1 cellular context compared by ENCODE assay signal in the genomic region with DNA sequence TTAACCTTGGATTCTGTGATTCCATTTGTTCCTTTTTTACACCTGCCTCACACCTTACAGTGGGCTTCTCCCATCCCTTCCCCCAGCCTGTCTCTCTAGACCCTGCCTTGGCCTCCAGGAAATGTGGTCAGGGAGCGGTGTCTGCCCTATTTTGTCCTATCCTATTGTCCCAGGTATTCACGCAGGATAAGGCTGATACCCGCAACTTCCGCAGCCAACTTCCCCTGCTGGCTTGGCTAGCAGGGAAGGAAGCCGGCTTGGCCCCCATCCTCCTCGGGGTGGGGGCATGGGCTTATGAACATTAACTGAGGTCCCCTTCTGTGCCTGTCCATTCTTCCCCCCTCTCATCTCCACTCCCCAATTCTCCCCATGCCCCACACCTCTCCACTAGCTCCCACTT.
TF ChIP-seq lines count a peak whose summit lies in the region.

No MANE protein-coding gene starts in this region.

TF ChIP-seq in H1, 55 proteins besides CTCF, POLR2A, EP300 and RAD21:
- TF ChIP-seq ASH2L (IDR thresholded peaks at IDR 0.05; ENCODE audit: low read length) (no peak), EZH2 (IDR thresholded peaks at IDR 0.05; ENCODE audit: low read depth, low read length, severe bottlenecking) (no peak), SIX5 (IDR thresholded peaks at IDR 0.05; ENCODE audit: low read depth, low read length) (no peak), SAP30 (IDR thresholded peaks at IDR 0.05; ENCODE audit: insufficient read depth, insufficient replicate concordance, low read length) (no peak), FOSL1 (IDR thresholded peaks at IDR 0.05; ENCODE audit: insufficient read depth, low read depth, low read length) (no peak), CBX8 (IDR thresholded peaks at IDR 0.05; ENCODE audit: borderline replicate concordance, low read depth, low read length) (no peak), TBP (IDR thresholded peaks at IDR 0.05; ENCODE audit: low read depth, low read length) (no peak)
- TF ChIP-seq, protein P1, sequence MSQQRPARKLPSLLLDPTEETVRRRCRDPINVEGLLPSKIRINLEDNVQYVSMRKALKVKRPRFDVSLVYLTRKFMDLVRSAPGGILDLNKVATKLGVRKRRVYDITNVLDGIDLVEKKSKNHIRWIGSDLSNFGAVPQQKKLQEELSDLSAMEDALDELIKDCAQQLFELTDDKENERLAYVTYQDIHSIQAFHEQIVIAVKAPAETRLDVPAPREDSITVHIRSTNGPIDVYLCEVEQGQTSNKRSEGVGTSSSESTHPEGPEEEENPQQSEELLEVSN (IDR thresholded peaks at IDR 0.05) = no peak
- TF ChIP-seq, protein P2, sequence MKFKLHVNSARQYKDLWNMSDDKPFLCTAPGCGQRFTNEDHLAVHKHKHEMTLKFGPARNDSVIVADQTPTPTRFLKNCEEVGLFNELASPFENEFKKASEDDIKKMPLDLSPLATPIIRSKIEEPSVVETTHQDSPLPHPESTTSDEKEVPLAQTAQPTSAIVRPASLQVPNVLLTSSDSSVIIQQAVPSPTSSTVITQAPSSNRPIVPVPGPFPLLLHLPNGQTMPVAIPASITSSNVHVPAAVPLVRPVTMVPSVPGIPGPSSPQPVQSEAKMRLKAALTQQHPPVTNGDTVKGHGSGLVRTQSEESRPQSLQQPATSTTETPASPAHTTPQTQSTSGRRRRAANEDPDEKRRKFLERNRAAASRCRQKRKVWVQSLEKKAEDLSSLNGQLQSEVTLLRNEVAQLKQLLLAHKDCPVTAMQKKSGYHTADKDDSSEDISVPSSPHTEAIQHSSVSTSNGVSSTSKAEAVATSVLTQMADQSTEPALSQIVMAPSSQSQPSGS (IDR thresholded peaks at IDR 0.05; ENCODE audit: low read length) = no peak
